ENCODE assay signal across 24 cellular contexts in the genomic region with DNA sequence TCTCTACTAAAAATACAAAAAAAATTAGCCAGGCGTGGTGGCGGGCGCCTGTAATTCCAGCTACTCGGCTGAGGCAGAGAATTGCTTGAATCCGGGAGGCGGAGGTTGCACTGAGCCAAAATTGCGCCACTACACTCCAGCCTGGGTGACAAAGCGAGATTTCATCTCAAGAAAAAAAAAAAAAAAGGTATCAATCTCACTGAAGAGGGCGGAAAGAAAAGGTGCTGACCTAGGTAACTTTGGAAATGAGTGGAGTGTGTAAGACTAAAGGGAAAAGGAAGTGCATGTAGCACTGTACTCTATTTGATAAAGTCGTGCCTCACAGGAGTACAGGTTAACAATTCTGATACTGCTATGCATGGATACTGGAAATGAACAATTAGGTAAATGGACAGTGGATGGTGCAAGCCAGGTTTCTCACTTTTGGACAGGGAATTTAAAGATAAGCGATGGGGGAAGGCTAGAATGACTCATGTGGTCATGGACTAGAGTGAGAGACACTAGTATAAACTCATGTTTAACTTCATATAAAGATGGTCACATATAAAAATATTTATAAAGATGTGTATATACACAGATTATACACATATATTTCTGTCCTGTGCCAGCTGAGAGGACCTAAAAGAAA.
"Had no signal": no experiment of that assay in that cellular context is flagged by ENCODE, and none has a peak within 500 bp of the region (broad histone marks: within the 10 kb centered on the region; RNA-seq: fewer than 3 reads in every experiment).

No MANE protein-coding gene starts in this region.

- DNase-seq: IMR-90; Kasumi-1; MV-4-11; NCI-H1048; NCI-H1436 treated with DMSO at 0.1 percent for 48 hours; NCI-H1694; NCI-H187 treated with DMSO at 0.1 percent for 48 hours; NCI-H2029 treated with DMSO at 0.1 percent for 48 hours; NCI-H2171 treated with DMSO at 0.1 percent for 48 hours; NCI-H345; NCI-H446 treated with DMSO at 0.1 percent for 48 hours; NCI-H510A treated with DMSO at 0.1 percent for 48 hours; NCI-H526; NCI-H748 treated with DMSO at 0.1 percent for 48 hours; NK-92 treated with Interleukin-12 subunit alpha and Interleukin-12 subunit beta, amount 100 ng/mL, for 24 hours; PC-3; SHP77; SK-N-SH; SW 1271; T-cell had no signal

- H3K27ac ChIP-seq: KMS-11, RWPE1 had no signal

- ATAC-seq: HepG2, Panc1, PC-3, T-cell had no signal

- H3K27ac Mint-ChIP-seq: T-cell had no signal

- H3K4me1 Mint-ChIP-seq: T-cell had no signal

- H3K9me3 Mint-ChIP-seq: T-cell had no signal

- H3K9me3 ChIP-seq: SK-N-SH had no signal

- H3K4me3 Mint-ChIP-seq: T-cell had no signal

- H3K27me3 Mint-ChIP-seq: T-cell had no signal
